34 cellular contexts compared by ENCODE assay signal in genomic region chr16:25605381-25605780, GRCh38.
"Had no signal": no experiment of that assay in that cellular context is flagged by ENCODE, and none has a peak within 500 bp of the region (broad histone marks: within the 10 kb centered on the region; RNA-seq: fewer than 3 reads in every experiment).

No MANE protein-coding gene starts in this region.

- H3K27ac ChIP-seq: ascending aorta, cardiac muscle cell, KMS-11, Peyer's patch, SJSA1 had no signal

- H3K4me2 ChIP-seq: KMS-11, SK-N-SH had no signal

- H3K9ac ChIP-seq: KMS-11, SK-N-SH had no signal

- H3K27me3 Mint-ChIP-seq: activated CD4-positive, alpha-beta memory T cell treated with anti-CD3 and anti-CD28 coated beads, Interleukin-2, amount 10 ng/mL, durations not matched to agents 7 days and 5 days; activated CD8-positive, alpha-beta memory T cell treated with anti-CD3 and anti-CD28 coated beads, Interleukin-2, amount 10 ng/mL, durations not matched to agents 7 days and 5 days had no signal

- H3K36me3 Mint-ChIP-seq: activated CD8-positive, alpha-beta memory T cell treated with anti-CD3 and anti-CD28 coated beads, Interleukin-2, amount 10 ng/mL, durations not matched to agents 7 days and 5 days; activated naive CD8-positive, alpha-beta T cell treated with anti-CD3 and anti-CD28 coated beads for 36 hours had no signal

- H3K4me3 ChIP-seq: ascending aorta, cardiac muscle cell, Peyer's patch, SJSA1 had no signal

- H3K36me3 ChIP-seq: ascending aorta, cardiac muscle cell, Peyer's patch, SJSA1 had no signal

- H3K27ac Mint-ChIP-seq: activated CD4-positive, alpha-beta memory T cell treated with anti-CD3 and anti-CD28 coated beads, Interleukin-2, amount 10 ng/mL, durations not matched to agents 7 days and 5 days; activated CD8-positive, alpha-beta memory T cell treated with anti-CD3 and anti-CD28 coated beads, Interleukin-2, amount 10 ng/mL, durations not matched to agents 7 days and 5 days; activated naive CD8-positive, alpha-beta T cell treated with anti-CD3 and anti-CD28 coated beads for 36 hours; T-helper 1 cell treated with Interleukin-12 subunit alpha and Interleukin-12 subunit beta and Interleukin-4 antibody, amounts not matched to agents 30 μg/mL and 1 μg/mL, for 36 hours; T-helper 2 cell treated with Interferon-gamma antibody and Interleukin-4, amounts not matched to agents 5 μg/mL and 100 μg/mL, for 36 hours had no signal

- H3K4me1 Mint-ChIP-seq: activated CD4-positive, alpha-beta memory T cell treated with anti-CD3 and anti-CD28 coated beads, Interleukin-2, amount 10 ng/mL, durations not matched to agents 7 days and 5 days; activated CD8-positive, alpha-beta memory T cell treated with anti-CD3 and anti-CD28 coated beads, Interleukin-2, amount 10 ng/mL, durations not matched to agents 7 days and 5 days; activated naive CD8-positive, alpha-beta T cell treated with anti-CD3 and anti-CD28 coated beads for 36 hours; central memory CD8-positive, alpha-beta T cell had no signal

- H3K9me3 ChIP-seq: ascending aorta, Peyer's patch, SJSA1, SK-N-SH had no signal

- ATAC-seq: activated CD8-positive, alpha-beta memory T cell treated with anti-CD3 and anti-CD28 coated beads, Interleukin-2, amount 10 ng/mL, durations not matched to agents 7 days and 5 days; PC-3 had no signal

- H3K27me3 ChIP-seq: ascending aorta, cardiac muscle cell, Peyer's patch, SJSA1 had no signal

- DNase-seq: activated CD4-positive, alpha-beta memory T cell treated with anti-CD3 and anti-CD28 coated beads, Interleukin-2, amount 10 ng/mL, durations not matched to agents 7 days and 5 days; activated CD4-positive, alpha-beta T cell treated with anti-CD3 and anti-CD28 coated beads for 1 hour; activated CD4-positive, alpha-beta T cell treated with anti-CD3 and anti-CD28 coated beads for 48 hours; activated CD4-positive, CD25-positive, alpha-beta regulatory T cell; activated CD8-positive, alpha-beta memory T cell treated with anti-CD3 and anti-CD28 coated beads for 24 hours; activated CD8-positive, alpha-beta memory T cell treated with anti-CD3 and anti-CD28 coated beads, Interleukin-2, amount 10 ng/mL, durations not matched to agents 7 days and 5 days; activated CD8-positive, alpha-beta memory T cell treated with anti-CD3 and anti-CD28 coated beads, Interleukin-2, amount 50 U/mL, for 48 hours; activated effector memory CD4-positive, alpha-beta T cell treated with Interleukin-2 at 50 U/mL for 16 hours; activated naive CD4-positive, alpha-beta T cell treated with anti-CD3 and anti-CD28 coated beads, Interleukin-2, amount 50 U/mL, for 16 hours; activated naive CD8-positive, alpha-beta T cell treated with anti-CD3 and anti-CD28 coated beads for 36 hours; activated T-cell treated with anti-CD3 and anti-CD28 coated beads, Interleukin-2, amount 50 U/mL, for 48 hours; amygdala; MM.1S; NCI-H1105; NCI-H1417 treated with DMSO at 0.1 percent for 48 hours; NCI-H187 treated with DMSO at 0.1 percent for 48 hours; NCI-H2081; NCI-H2171 treated with DMSO at 0.1 percent for 48 hours; NCI-H2227 treated with DMSO at 0.1 percent for 48 hours; NCI-H446; NCI-H526 treated with DMSO at 0.1 percent for 48 hours; NCI-H774; PC-3; Peyer's patch; RPMI8226; SHP77 treated with DMSO at 0.1 percent for 48 hours; SK-N-SH had no signal

- H3K4me1 ChIP-seq: ascending aorta, Peyer's patch, SJSA1 had no signal

- H3K4me3 Mint-ChIP-seq: activated CD4-positive, alpha-beta memory T cell treated with anti-CD3 and anti-CD28 coated beads, Interleukin-2, amount 10 ng/mL, durations not matched to agents 7 days and 5 days; activated CD8-positive, alpha-beta memory T cell treated with anti-CD3 and anti-CD28 coated beads, Interleukin-2, amount 10 ng/mL, durations not matched to agents 7 days and 5 days; activated naive CD8-positive, alpha-beta T cell treated with anti-CD3 and anti-CD28 coated beads for 36 hours; central memory CD8-positive, alpha-beta T cell; T-helper 1 cell treated with Interleukin-12 subunit alpha and Interleukin-12 subunit beta and Interleukin-4 antibody, amounts not matched to agents 30 μg/mL and 1 μg/mL, for 36 hours; T-helper 2 cell treated with Interferon-gamma antibody and Interleukin-4, amounts not matched to agents 5 μg/mL and 100 μg/mL, for 36 hours had no signal

- H3K9me3 Mint-ChIP-seq: activated CD4-positive, alpha-beta memory T cell treated with anti-CD3 and anti-CD28 coated beads, Interleukin-2, amount 10 ng/mL, durations not matched to agents 7 days and 5 days; T-helper 1 cell treated with Interleukin-12 subunit alpha and Interleukin-12 subunit beta and Interleukin-4 antibody, amounts not matched to agents 30 μg/mL and 1 μg/mL, for 36 hours had no signal
